26 cellular contexts compared by ENCODE assay signal in the genomic region with DNA sequence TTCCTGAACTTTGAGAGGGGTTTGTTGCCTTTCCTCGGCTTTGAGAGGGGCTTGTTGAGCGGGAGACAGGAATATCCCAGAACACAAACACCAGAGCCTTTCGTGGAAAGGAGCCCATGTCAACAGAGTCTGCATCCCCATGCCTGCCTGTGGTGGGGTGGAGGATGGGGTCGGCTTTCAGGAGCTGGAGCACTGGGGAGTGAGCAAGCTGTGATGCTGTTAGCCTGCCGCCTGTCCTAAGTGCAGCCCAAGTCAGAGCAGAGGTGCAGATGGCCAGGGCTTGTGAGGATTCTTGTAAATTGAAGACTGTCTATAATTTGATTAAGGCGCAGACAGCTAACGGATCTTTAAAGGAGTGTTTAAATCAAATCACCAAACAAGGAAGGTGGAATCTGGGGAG.
"Had no signal": no experiment of that assay in that cellular context is flagged by ENCODE, and none has a peak within 500 bp of the region (broad histone marks: within the 10 kb centered on the region; RNA-seq: fewer than 3 reads in every experiment).

No MANE protein-coding gene starts in this region.

- DNase-seq: activated CD4-positive, alpha-beta T cell treated with anti-CD3 and anti-CD28 coated beads for 4 hours; activated CD4-positive, alpha-beta T cell treated with anti-CD3 and anti-CD28 coated beads, Interleukin-2, amount 50 U/mL, for 48 hours; activated CD4-positive, CD25-positive, alpha-beta regulatory T cell; activated CD8-positive, alpha-beta memory T cell treated with anti-CD3 and anti-CD28 coated beads, Interleukin-2, amount 50 U/mL, for 48 hours; activated naive CD4-positive, alpha-beta T cell treated with Interleukin-2 at 50 U/mL for 16 hours; activated naive CD8-positive, alpha-beta T cell treated with anti-CD3 and anti-CD28 coated beads for 36 hours; activated T-cell treated with anti-CD3 and anti-CD28 coated beads, Interleukin-2, amount 50 U/mL, for 4 hours; effector memory CD8-positive, alpha-beta T cell; gastrocnemius medialis; heart left ventricle; left cardiac atrium; mucosa of descending colon; nephron progenitor cell; sigmoid colon; stimulated activated CD4-positive, alpha-beta T cell treated with anti-CD3 and anti-CD28 coated beads, Interleukin-15, amount 100 ng/mL, for 24 hours; stimulated activated CD8-positive, alpha-beta memory T cell treated with anti-CD3 and anti-CD28 coated beads, Interleukin-4, amount 100 ng/mL, for 48 hours; stimulated activated naive CD4-positive, alpha-beta T cell treated with Interleukin-2 at 50 U/mL for 16 hours; T1000 had no signal

- H3K36me3 ChIP-seq: breast epithelium, esophagus muscularis mucosa, gastrocnemius medialis, heart left ventricle, sigmoid colon, tibial nerve, vagina had no signal

- H3K9me3 Mint-ChIP-seq: activated naive CD8-positive, alpha-beta T cell treated with anti-CD3 and anti-CD28 coated beads for 36 hours; activated T-helper 2 cell treated with anti-CD3 and anti-CD28 coated beads, Interferon-gamma antibody, Interleukin-2, Interleukin-4, amounts not matched to agents 10 μg/mL and 5 μg/mL and 100 μg/mL, durations not matched to agents 14 hours and 24 hours and 36 hours; central memory CD8-positive, alpha-beta T cell; effector memory CD8-positive, alpha-beta T cell had no signal

- H3K9me3 ChIP-seq: breast epithelium, esophagus muscularis mucosa, gastrocnemius medialis, heart left ventricle, mucosa of descending colon, sigmoid colon, tibial nerve, vagina had no signal

- H3K27me3 ChIP-seq: breast epithelium, esophagus muscularis mucosa, gastrocnemius medialis, heart left ventricle, sigmoid colon, tibial nerve, vagina had no signal

- ATAC-seq: activated T-cell treated with anti-CD3 and anti-CD28 coated beads, Interleukin-2, amount 50 U/mL, for 4 hours; effector memory CD8-positive, alpha-beta T cell; gastrocnemius medialis; heart left ventricle; left cardiac atrium; mucosa of descending colon had no signal

- H3K4me3 Mint-ChIP-seq: activated naive CD8-positive, alpha-beta T cell treated with anti-CD3 and anti-CD28 coated beads for 36 hours; activated T-cell treated with anti-CD3 and anti-CD28 coated beads, Interleukin-2, amount 50 U/mL, for 4 hours; central memory CD8-positive, alpha-beta T cell; effector memory CD8-positive, alpha-beta T cell; memory B cell; nephron progenitor cell had no signal

- H3K27ac ChIP-seq: breast epithelium, esophagus muscularis mucosa, gastrocnemius medialis, heart left ventricle, sigmoid colon, tibial nerve, vagina had no signal

- H3K36me3 Mint-ChIP-seq: activated naive CD8-positive, alpha-beta T cell treated with anti-CD3 and anti-CD28 coated beads for 36 hours; memory B cell had no signal

- H3K27ac Mint-ChIP-seq: activated naive CD8-positive, alpha-beta T cell treated with anti-CD3 and anti-CD28 coated beads for 36 hours; activated T-helper 2 cell treated with anti-CD3 and anti-CD28 coated beads, Interferon-gamma antibody, Interleukin-2, Interleukin-4, amounts not matched to agents 10 μg/mL and 5 μg/mL and 100 μg/mL, durations not matched to agents 14 hours and 24 hours and 36 hours; effector memory CD8-positive, alpha-beta T cell; memory B cell; nephron progenitor cell had no signal

- H3K4me1 Mint-ChIP-seq: activated naive CD8-positive, alpha-beta T cell treated with anti-CD3 and anti-CD28 coated beads for 36 hours; central memory CD8-positive, alpha-beta T cell; memory B cell had no signal

- H3K4me1 ChIP-seq: breast epithelium, esophagus muscularis mucosa, gastrocnemius medialis, heart left ventricle, tibial nerve, vagina had no signal

- H3K4me2 ChIP-seq: smooth muscle cell had no signal

- H3K4me3 ChIP-seq: breast epithelium, esophagus muscularis mucosa, gastrocnemius medialis, heart left ventricle, mucosa of descending colon, sigmoid colon, smooth muscle cell, tibial nerve, vagina had no signal
